Comparison of ENCODE assay signal across 11 cellular contexts in genomic region chr9:98105006-98105405, GRCh38. TPM values are rescaled to one million over a fixed set of nuclear protein-coding genes. Genes with fewer than 3 reads are reported as not detected.
DNase-seq lines count a peak whose midpoint lies in the region; ATAC-seq lines count a peak whose summit lies in the region.
"Had no signal": no experiment of that assay in that cellular context is flagged by ENCODE, and none has a peak within 500 bp of the region (broad histone marks: within the 10 kb centered on the region; RNA-seq: fewer than 3 reads in every experiment).

No MANE protein-coding gene starts in this region.

- peak overlapping the region; percentile 60 for H3K9ac ChIP-seq in Karpas-422 (ENCODE audit: low read length)

- intact Hi-C loops in activated CD4-positive, alpha-beta T cell treated with anti-CD3 and anti-CD28 coated beads for 36 hours (cut with DNase I, micrococcal nuclease), result loop anchor here in 1 of 2 experiments (10.0 kb wide), 3 partner anchors 410 to 1000 kb away; partner anchors contain the start of genes ANKS6, TGFBR1 and XPA

- peak overlapping the region; percentile 40 for H3K4me2 ChIP-seq in Karpas-422 (ENCODE audit: low read depth, low read length, poor library complexity, severe bottlenecking)

- H3K36me3 ChIP-seq in Karpas-422 (ENCODE audit: insufficient read depth, low read length), result peaks cover 23% of the 10 kb centered on the region
- H3K36me3 ChIP-seq: pancreas had no signal

- POLR2A ChIA-PET in activated CD4-positive, alpha-beta T cell treated with anti-CD3 and anti-CD28 coated beads for 36 hours (lab: Charles Lee), result interaction anchor here (0.6 kb wide), 1 partner anchor 56 kb away, joined by 3 read pairs; no protein-coding TSS in a partner anchor

- CTCF ChIA-PET in activated CD4-positive, alpha-beta T cell treated with anti-CD3 and anti-CD28 coated beads for 36 hours (lab: Charles Lee), result interaction anchor here (1.0 kb wide), 1 partner anchor 30 kb away, joined by 4 read pairs; no protein-coding TSS in a partner anchor

- no peaks in the 10 kb centered on the region for H4K20me1 ChIP-seq in Karpas-422 (ENCODE audit: insufficient read depth, low read depth, low read length)

- peaks cover 55% of the 10 kb centered on the region for H3K36me3 Mint-ChIP-seq in activated CD4-positive, alpha-beta T cell treated with anti-CD3 and anti-CD28 coated beads for 36 hours (ENCODE audit: low read depth)
- H3K36me3 Mint-ChIP-seq in central memory CD8-positive, alpha-beta T cell (ENCODE audit: insufficient read depth), result peaks cover 31% of the 10 kb centered on the region

- no peaks in the 10 kb centered on the region for H3K27me3 Mint-ChIP-seq in activated CD4-positive, alpha-beta T cell treated with anti-CD3 and anti-CD28 coated beads for 36 hours
- no peaks in the 10 kb centered on the region for H3K27me3 Mint-ChIP-seq in central memory CD8-positive, alpha-beta T cell

- no peak for ATAC-seq in activated CD4-positive, alpha-beta T cell treated with anti-CD3 and anti-CD28 coated beads for 36 hours
- no peak for ATAC-seq in central memory CD8-positive, alpha-beta T cell (replicated peaks; ENCODE audit: extremely low read depth, poor library complexity, severe bottlenecking)
- ATAC-seq in HG02884 (IDR thresholded peaks at IDR 0.05; ENCODE audit: unreplicated experiment), result no peak

- H3K4me1 Mint-ChIP-seq in activated CD4-positive, alpha-beta T cell treated with anti-CD3 and anti-CD28 coated beads for 36 hours, result peaks cover 91% of the 10 kb centered on the region
- H3K4me1 Mint-ChIP-seq in central memory CD8-positive, alpha-beta T cell, result peaks cover 82% of the 10 kb centered on the region

- DNase-seq in activated CD4-positive, alpha-beta T cell treated with anti-CD3 and anti-CD28 coated beads for 36 hours, result no peak
- DNase-seq in activated CD4-positive, alpha-beta T cell treated with anti-CD3 and anti-CD28 coated beads, Interleukin-2, amount 50 U/mL, for 48 hours, result no peak
- no peak for DNase-seq in Karpas-422
- no peak for DNase-seq in central memory CD8-positive, alpha-beta T cell (ENCODE audit: low spot score in 2 of 2)
- no peak for DNase-seq in SKM-1 (lab: John Stamatoyannopoulos, UW; ENCODE audit: unreplicated experiment)
- DNase-seq in kidney tubule cell (ENCODE audit: low spot score), result no peak
- DNase-seq: midbrain, NCI-H146 had no signal

- H3K27ac ChIP-seq in Karpas-422 (ENCODE audit: low read length) (peak overlapping the region; percentile 92), skin epidermis (peak overlapping the region in 14 of 21 experiments; percentile 2 to 93 (median 47))
- H3K27ac ChIP-seq: pancreas had no signal

- no peaks in the 10 kb centered on the region for H3K9me3 Mint-ChIP-seq in activated CD4-positive, alpha-beta T cell treated with anti-CD3 and anti-CD28 coated beads for 36 hours (ENCODE audit: low read depth)
- no peaks in the 10 kb centered on the region for H3K9me3 Mint-ChIP-seq in central memory CD8-positive, alpha-beta T cell

- no peaks in the 10 kb centered on the region for H3K27me3 ChIP-seq in Karpas-422 (ENCODE audit: low read length)
- H3K27me3 ChIP-seq: pancreas had no signal

- H3K4me3 ChIP-seq in Karpas-422 (ENCODE audit: low read length), result peak overlapping the region; percentile 3; the same call in 1 of the 2 replicates
- H3K4me3 ChIP-seq in skin epidermis, result no peak overlapping the region
- H3K4me3 ChIP-seq: pancreas had no signal

- no peaks in the 10 kb centered on the region for H3K9me3 ChIP-seq in Karpas-422 (ENCODE audit: low read length)
- H3K9me3 ChIP-seq: pancreas had no signal

- H3K4me1 ChIP-seq in Karpas-422 (ENCODE audit: low read length), result peaks cover 87% of the 10 kb centered on the region
- H3K4me1 ChIP-seq: pancreas had no signal

- peak overlapping the region; percentile 92 for H3K27ac Mint-ChIP-seq in activated CD4-positive, alpha-beta T cell treated with anti-CD3 and anti-CD28 coated beads for 36 hours
- H3K27ac Mint-ChIP-seq in central memory CD8-positive, alpha-beta T cell (ENCODE audit: low read depth), result peak overlapping the region; percentile 94

- H2AFZ ChIP-seq in Karpas-422 (ENCODE audit: low read length), result no peak overlapping the region

- H3K79me2 ChIP-seq in Karpas-422 (ENCODE audit: low read length), result peaks cover 21% of the 10 kb centered on the region

- H3K9me2 ChIP-seq in Karpas-422 (replicated peaks; ENCODE audit: insufficient read depth, low read length), result no peaks in the 10 kb centered on the region

- no peak overlapping the region for H3K4me3 Mint-ChIP-seq in activated CD4-positive, alpha-beta T cell treated with anti-CD3 and anti-CD28 coated beads for 36 hours
- peak overlapping the region; percentile 56 for H3K4me3 Mint-ChIP-seq in central memory CD8-positive, alpha-beta T cell

RNA-seq across cellular contexts. Expression of gene TRIM14, which starts 14.0 kb away (rescaled TPM):
- 10 to 100 TPM; 54.6 to 59.6 TPM for total RNA-seq in activated CD4-positive, alpha-beta T cell treated with anti-CD3 and anti-CD28 coated beads for 36 hours
- total RNA-seq in Karpas-422 (2014; rRNA removed; shearing (Covaris generic); ENCODE audit: low replicate concordance), result 17.5 and 18.3 TPM in 2 replicates

RNA-seq across cellular contexts. Expression of gene NANS, which starts 48.5 kb away (rescaled TPM):
- 10 to 100 TPM; 45.9 to 47.7 TPM for total RNA-seq in activated CD4-positive, alpha-beta T cell treated with anti-CD3 and anti-CD28 coated beads for 36 hours
- total RNA-seq in Karpas-422 (2014; rRNA removed; shearing (Covaris generic); ENCODE audit: low replicate concordance), result 77.9 and 135 TPM in 2 replicates
